In the genomic region with DNA sequence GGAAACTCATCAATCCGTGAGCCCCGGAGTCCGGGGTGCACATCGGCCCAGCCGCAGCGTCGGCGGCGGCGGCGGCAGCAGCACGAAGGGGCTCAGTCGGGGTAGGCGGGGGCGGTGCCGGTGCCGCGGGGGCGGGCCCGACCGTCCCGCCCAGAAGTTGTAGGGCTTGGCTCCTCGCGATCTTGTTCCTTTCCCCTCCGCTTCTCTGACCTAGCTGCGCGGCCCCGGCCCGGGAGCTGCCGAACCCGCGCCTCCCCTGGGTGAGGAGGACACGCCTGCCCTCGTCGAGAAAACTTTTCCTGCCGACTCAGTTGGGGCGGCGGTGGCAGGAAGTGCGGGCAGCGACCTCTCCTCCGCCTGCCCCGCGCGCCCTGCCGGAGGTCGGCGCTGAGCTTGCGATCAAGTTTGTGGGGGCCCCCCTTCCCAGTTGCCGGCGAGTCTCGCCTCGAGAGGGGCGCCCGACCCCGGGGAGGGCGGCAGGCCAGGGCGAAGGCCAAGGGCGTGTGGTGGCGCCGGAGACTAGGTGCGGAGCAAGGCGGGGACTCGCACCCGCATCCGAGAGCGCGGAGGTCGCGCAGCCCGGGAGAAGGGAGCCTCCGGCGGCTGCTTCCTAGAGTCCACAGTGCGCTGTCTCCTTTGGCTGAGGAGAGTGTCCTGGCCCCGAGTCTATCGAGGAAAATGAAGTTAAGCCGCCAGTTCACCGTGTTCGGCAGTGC, we compare ENCODE assay signal across 8 cellular contexts. TPM values are rescaled to one million over a fixed set of nuclear protein-coding genes. Genes with fewer than 3 reads are reported as not detected.
A peak's percentile ranks its signal among the peaks of the same experiment; 100 is the strongest.
DNase-seq lines count a peak whose midpoint lies in the region; ATAC-seq and TF ChIP-seq lines count a peak whose summit lies in the region.

Gene MAN2A1, plus strand, starts transcription at position 188 of the 716 bp plus-strand sequence. Its CDS starts 491 bp downstream, at position 679.

- no peaks in the 10 kb centered on the region for H3K36me3 Mint-ChIP-seq in chondrocyte (ENCODE audit: low read depth)

- peaks cover 2% of the 10 kb centered on the region for H3K9me3 Mint-ChIP-seq in chondrocyte (ENCODE audit: low read depth)

- peak within 1 kb of the TSS; percentile 83 for H3K4me3 Mint-ChIP-seq in chondrocyte (ENCODE audit: unreplicated experiment)

- peak; percentile 56 for ATAC-seq in HG02943 (IDR thresholded peaks at IDR 0.05; ENCODE audit: low read depth, unreplicated experiment)

- peaks cover 43% of the 10 kb centered on the region for H3K4me1 Mint-ChIP-seq in chondrocyte (ENCODE audit: low read depth)

- H3K27me3 Mint-ChIP-seq in chondrocyte (ENCODE audit: low read depth): no peaks in the 10 kb centered on the region

- H3K27ac Mint-ChIP-seq in chondrocyte (ENCODE audit: unreplicated experiment): peak within 1 kb of the TSS; percentile 97

- TF ChIP-seq CTCF in chondrocyte (IDR thresholded peaks at IDR 0.05): no peak

- DNase-seq in NCI-H524 (lab: John Stamatoyannopoulos, UW) (peak; percentile 56 to 68), NCI-H524 treated with DMSO at 0.1 percent for 48 hours (lab: John Stamatoyannopoulos, UW) (no peak), NCI-H2171 treated with DMSO at 0.1 percent for 48 hours (lab: John Stamatoyannopoulos, UW) (peak; percentile 54), chondrocyte (ENCODE audit: low spot score) (no peak), kidney tubule cell (ENCODE audit: low spot score) (peak; percentile 87)
- DNase-seq in activated CD4-positive, CD25-positive, alpha-beta regulatory T cell treated with anti-CD3 and anti-CD28 coated beads, Interleukin-2, amount 50 U/mL, for 16 hours (ENCODE audit: low read depth, low spot score): peak; percentile 60
- DNase-seq in stimulated activated CD4-positive, alpha-beta T cell treated with anti-CD3 and anti-CD28 coated beads, Interleukin-1b, Interleukin-23, amount 100 ng/mL, for 48 hours: peak; percentile 79

RNA-seq across cellular contexts. Expression of gene MAN2A1, which starts in this region (rescaled TPM):
- 75.0 to 144 TPM (median 75.7 TPM) in 3 replicates for total RNA-seq in chondrocyte

Comparison
In these comparisons a context has a peak if more than half of its experiments do, and no peak if none do; other contexts are left out.
1. DNase-seq: peak in NCI-H524 (2 of 2), NCI-H2171 treated with DMSO at 0.1 percent for 48 hours (single experiment), activated CD4-positive, CD25-positive, alpha-beta regulatory T cell treated with anti-CD3 and anti-CD28 coated beads, Interleukin-2, amount 50 U/mL, for 16 hours (single experiment), kidney tubule cell (single experiment) and stimulated activated CD4-positive, alpha-beta T cell treated with anti-CD3 and anti-CD28 coated beads, Interleukin-1b, Interleukin-23, amount 100 ng/mL, for 48 hours (single experiment); none in NCI-H524 treated with DMSO at 0.1 percent for 48 hours (single experiment) and chondrocyte (single experiment).